18 cellular contexts compared by ENCODE assay signal in genomic region chr16:56370185-56370584, GRCh38. TPM values are rescaled to one million over a fixed set of nuclear protein-coding genes. Genes with fewer than 3 reads are reported as not detected.
DNase-seq lines count a peak whose midpoint lies in the region; ATAC-seq and TF ChIP-seq lines count a peak whose summit lies in the region.
"Had no signal": no experiment of that assay in that cellular context is flagged by ENCODE, and none has a peak within 500 bp of the region (broad histone marks: within the 10 kb centered on the region; RNA-seq: fewer than 3 reads in every experiment).

No MANE protein-coding gene starts in this region.

- TF ChIP-seq POLR2A in gastrocnemius medialis (IDR thresholded peaks at IDR 0.05), result no peak

- TF ChIP-seq CTCF in fibroblast of villous mesenchyme (IDR thresholded peaks at IDR 0.05; ENCODE audit: insufficient read depth, low read depth, low read length) (no peak), gastrocnemius medialis (IDR thresholded peaks at IDR 0.05 in 4 of 5, conservative IDR thresholded peaks at IDR 0.05 in 1 of 5) (no peak)

- H3K27ac ChIP-seq in gastrocnemius medialis, result peak overlapping the region in 3 of 4 donors; percentile 16 to 68 (median 58)

- ATAC-seq in gastrocnemius medialis (no peak), GM21367 (IDR thresholded peaks at IDR 0.05; ENCODE audit: unreplicated experiment) (no peak), HG02798 (IDR thresholded peaks at IDR 0.05; ENCODE audit: poor library complexity, unreplicated experiment) (no peak)
- ATAC-seq: left colon had no signal

- H3K4me3 ChIP-seq in adipocyte (ENCODE audit: low read length) (no peak overlapping the region), fibroblast of villous mesenchyme (ENCODE audit: low read depth, low read length) (no peak overlapping the region), gastrocnemius medialis (no peak overlapping the region)
- H3K4me3 ChIP-seq: thoracic aorta had no signal

- H3K36me3 ChIP-seq in adipocyte (ENCODE audit: control insufficient read depth, insufficient read depth, low read length, severe bottlenecking) (peaks cover 59% of the 10 kb centered on the region), gastrocnemius medialis (peaks cover 0 to 34% of the 10 kb centered on the region in 2 donors)

- H3K9ac ChIP-seq in adipocyte (ENCODE audit: low read length), result no peak overlapping the region

- DNase-seq in DMS 273 (lab: John Stamatoyannopoulos, UW; ENCODE audit: unreplicated experiment), result peak; percentile 48
- no peak for DNase-seq in DMS 273 treated with DMSO at 0.1 percent for 48 hours (lab: John Stamatoyannopoulos, UW)
- peak; percentile 68 for DNase-seq in adipocyte (ENCODE audit: low read depth)
- peak; percentile 32 for DNase-seq in fibroblast of villous mesenchyme (ENCODE audit: low read depth)
- no peak for DNase-seq in gastrocnemius medialis
- no peak for DNase-seq in NCI-H510A (lab: John Stamatoyannopoulos, UW)
- DNase-seq: activated CD4-positive, alpha-beta T cell treated with anti-CD3 and anti-CD28 coated beads, Interleukin-2, amount 10 ng/mL, durations not matched to agents 7 days and 5 days; activated naive CD4-positive, alpha-beta T cell treated with Interleukin-2 at 50 U/mL for 16 hours; C1 segment of cervical spinal cord; cortex of kidney; DMS79; KG1; left colon; NCI-H1105 treated with DMSO at 0.1 percent for 48 hours; SW 1271 had no signal

- H3K4me1 ChIP-seq in adipocyte (ENCODE audit: control insufficient read depth, insufficient read depth, low read length) (peaks cover 20% of the 10 kb centered on the region), gastrocnemius medialis (peaks cover 35 to 52% of the 10 kb centered on the region in 2 donors)

- intact Hi-C loops in gastrocnemius medialis (cut with DNase I; ENCODE audit: low total_unique reads), result no loop called here

- in situ Hi-C loops in gastrocnemius medialis (cut with MboI; ENCODE audit: low sequenced_read_pairs in 4 of 4), result no loop called here

- H3K27me3 ChIP-seq in adipocyte (replicated peaks; ENCODE audit: control insufficient read depth, insufficient read depth, low read length) (no peaks in the 10 kb centered on the region), gastrocnemius medialis (no peaks in the 10 kb centered on the region)

- H3K9me3 ChIP-seq in adipocyte (ENCODE audit: control insufficient read depth, low read length), result no peaks in the 10 kb centered on the region
- H3K9me3 ChIP-seq in gastrocnemius medialis, result no peaks in the 10 kb centered on the region
- H3K9me3 ChIP-seq: thoracic aorta had no signal

RNA-seq across cellular contexts. Expression of gene AMFR, which starts 55.2 kb away (rescaled TPM):
- total RNA-seq in fibroblast of villous mesenchyme, result 244 and 302 TPM in 2 replicates
- total RNA-seq in gastrocnemius medialis, result 100 to 1,000 TPM; 349 to 951 (median 571) TPM

Comparison
In these comparisons a context has a peak if more than half of its experiments do, and no peak if none do; other contexts are left out.
1. DNase-seq: peak in DMS 273 (single experiment), adipocyte (single experiment) and fibroblast of villous mesenchyme (single experiment); none in DMS 273 treated with DMSO at 0.1 percent for 48 hours (single experiment), gastrocnemius medialis (0 of 2) and NCI-H510A (single experiment).